ENCODE assay signal across 34 cellular contexts in genomic region chr1:30161953-30162352, GRCh38.
"Had no signal": no experiment of that assay in that cellular context is flagged by ENCODE, and none has a peak within 500 bp of the region (broad histone marks: within the 10 kb centered on the region; RNA-seq: fewer than 3 reads in every experiment).

No MANE protein-coding gene starts in this region.

- H3K36me3 Mint-ChIP-seq: activated naive CD8-positive, alpha-beta T cell; brain had no signal

- H3K4me2 ChIP-seq: SK-N-SH had no signal

- DNase-seq: activated CD4-positive, alpha-beta T cell treated with anti-CD3 and anti-CD28 coated beads for 36 hours; activated CD4-positive, alpha-beta T cell treated with anti-CD3 and anti-CD28 coated beads, Interleukin-2, amount 10 ng/mL, durations not matched to agents 7 days and 5 days; activated CD4-positive, alpha-beta T cell treated with anti-CD3 and anti-CD28 coated beads, Interleukin-2, amount 50 U/mL, for 48 hours; activated CD8-positive, alpha-beta T cell treated with anti-CD3 and anti-CD28 coated beads, Interleukin-2, amount 10 ng/mL, durations not matched to agents 7 days and 5 days; activated gamma-delta T cell treated with Interleukin-2 at 50 U/mL for 16 hours; activated naive CD4-positive, alpha-beta T cell treated with anti-CD3 and anti-CD28 coated beads for 36 hours; activated naive CD8-positive, alpha-beta T cell treated with anti-CD3 and anti-CD28 coated beads, Interleukin-2, amount 50 U/mL, for 24 hours; activated T-cell treated with anti-CD3 and anti-CD28 coated beads, Interleukin-2, amount 50 U/mL, for 24 hours; anterior cingulate cortex; caudate nucleus; cerebellar nuclear complex; Kasumi-1; KBM-7; MG63; NCI-H1048; NCI-H1105 treated with DMSO at 0.1 percent for 48 hours; NCI-H1436; NCI-H1694; NCI-H1930; NCI-H2081 treated with DMSO at 0.1 percent for 48 hours; NCI-H446 treated with DMSO at 0.1 percent for 48 hours; NCI-H69; NCI-H82; PC-3; Peyer's patch; RPMI8226; SHP77 treated with DMSO at 0.1 percent for 48 hours; SK-N-SH had no signal

- H3K9me3 ChIP-seq: MG63, Peyer's patch, SJSA1, SK-N-SH had no signal

- H3K9ac ChIP-seq: SK-N-SH had no signal

- H3K4me3 Mint-ChIP-seq: activated CD4-positive, alpha-beta T cell treated with anti-CD3 and anti-CD28 coated beads for 36 hours; activated CD4-positive, alpha-beta T cell treated with anti-CD3 and anti-CD28 coated beads, Interleukin-2, amount 10 ng/mL, durations not matched to agents 7 days and 5 days; activated CD8-positive, alpha-beta T cell treated with anti-CD3 and anti-CD28 coated beads, Interleukin-2, amount 10 ng/mL, durations not matched to agents 7 days and 5 days; activated naive CD4-positive, alpha-beta T cell treated with anti-CD3 and anti-CD28 coated beads for 36 hours; activated naive CD8-positive, alpha-beta T cell; activated naive CD8-positive, alpha-beta T cell treated with anti-CD3 and anti-CD28 coated beads, Interleukin-2, amount 50 U/mL, for 24 hours; activated T-cell treated with anti-CD3 and anti-CD28 coated beads, Interleukin-2, amount 50 U/mL, for 24 hours; brain; T-helper 1 cell treated with Interleukin-12 subunit alpha and Interleukin-12 subunit beta and Interleukin-4 antibody, amounts not matched to agents 30 μg/mL and 1 μg/mL, for 36 hours; T-helper 2 cell treated with Interferon-gamma antibody and Interleukin-4, amounts not matched to agents 5 μg/mL and 100 μg/mL, for 36 hours had no signal

- H3K36me3 ChIP-seq: MG63, Peyer's patch, SJSA1 had no signal

- H3K9me3 Mint-ChIP-seq: activated CD4-positive, alpha-beta T cell treated with anti-CD3 and anti-CD28 coated beads, Interleukin-2, amount 10 ng/mL, durations not matched to agents 7 days and 5 days; activated naive CD4-positive, alpha-beta T cell treated with anti-CD3 and anti-CD28 coated beads for 36 hours; activated T-cell treated with anti-CD3 and anti-CD28 coated beads, Interleukin-2, amount 50 U/mL, for 24 hours; brain; T-helper 1 cell treated with Interleukin-12 subunit alpha and Interleukin-12 subunit beta and Interleukin-4 antibody, amounts not matched to agents 30 μg/mL and 1 μg/mL, for 36 hours; T-helper 2 cell treated with Interferon-gamma antibody and Interleukin-4, amounts not matched to agents 5 μg/mL and 100 μg/mL, for 36 hours had no signal

- ATAC-seq: activated CD4-positive, alpha-beta T cell treated with anti-CD3 and anti-CD28 coated beads for 36 hours; activated CD4-positive, CD25-positive, alpha-beta regulatory T cell treated with anti-CD3 and anti-CD28 coated beads, Interleukin-2, amount 50 U/mL, for 24 hours; activated CD8-positive, alpha-beta T cell treated with anti-CD3 and anti-CD28 coated beads, Interleukin-2, amount 10 ng/mL, durations not matched to agents 7 days and 5 days; activated naive CD8-positive, alpha-beta T cell treated with anti-CD3 and anti-CD28 coated beads, Interleukin-2, amount 50 U/mL, for 24 hours; PC-3 had no signal

- H3K27me3 ChIP-seq: MG63, Peyer's patch had no signal

- H3K4me1 Mint-ChIP-seq: activated CD4-positive, alpha-beta T cell treated with anti-CD3 and anti-CD28 coated beads for 36 hours; activated CD4-positive, alpha-beta T cell treated with anti-CD3 and anti-CD28 coated beads, Interleukin-2, amount 10 ng/mL, durations not matched to agents 7 days and 5 days; activated naive CD8-positive, alpha-beta T cell treated with anti-CD3 and anti-CD28 coated beads, Interleukin-2, amount 50 U/mL, for 24 hours; brain had no signal

- H3K4me3 ChIP-seq: MG63, Peyer's patch, SJSA1 had no signal

- H3K27ac ChIP-seq: Peyer's patch, SJSA1 had no signal

- H3K27ac Mint-ChIP-seq: activated CD4-positive, alpha-beta T cell treated with anti-CD3 and anti-CD28 coated beads for 36 hours; activated CD4-positive, alpha-beta T cell treated with anti-CD3 and anti-CD28 coated beads, Interleukin-2, amount 10 ng/mL, durations not matched to agents 7 days and 5 days; activated CD8-positive, alpha-beta T cell treated with anti-CD3 and anti-CD28 coated beads, Interleukin-2, amount 10 ng/mL, durations not matched to agents 7 days and 5 days; activated naive CD4-positive, alpha-beta T cell treated with anti-CD3 and anti-CD28 coated beads for 36 hours; activated naive CD8-positive, alpha-beta T cell; activated naive CD8-positive, alpha-beta T cell treated with anti-CD3 and anti-CD28 coated beads, Interleukin-2, amount 50 U/mL, for 24 hours; activated T-cell treated with anti-CD3 and anti-CD28 coated beads, Interleukin-2, amount 50 U/mL, for 24 hours; brain; T-helper 1 cell treated with Interleukin-12 subunit alpha and Interleukin-12 subunit beta and Interleukin-4 antibody, amounts not matched to agents 30 μg/mL and 1 μg/mL, for 36 hours; T-helper 2 cell treated with Interferon-gamma antibody and Interleukin-4, amounts not matched to agents 5 μg/mL and 100 μg/mL, for 36 hours had no signal

- H3K4me1 ChIP-seq: Peyer's patch, SJSA1 had no signal
